In the genomic region with DNA sequence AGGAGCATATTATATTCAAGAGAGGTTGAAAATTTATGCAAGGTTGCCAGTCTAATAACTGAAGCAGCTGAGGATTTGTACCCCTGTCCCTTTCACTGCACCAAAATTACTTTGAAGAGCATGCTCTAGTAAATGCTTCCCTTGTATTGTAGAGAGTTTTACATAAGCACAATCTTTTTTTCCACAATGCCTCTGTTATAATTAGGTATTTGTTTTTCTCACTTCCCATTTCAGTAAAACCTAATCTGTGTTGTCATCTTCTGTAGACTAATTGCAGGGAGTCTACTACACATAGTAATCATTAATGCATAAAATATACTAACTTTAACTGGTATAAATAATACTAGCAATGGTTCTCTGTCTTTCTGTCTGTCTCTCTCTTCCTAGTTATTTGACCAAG, we compare ENCODE assay signal across 9 cellular contexts.
"Had no signal": no experiment of that assay in that cellular context is flagged by ENCODE, and none has a peak within 500 bp of the region (broad histone marks: within the 10 kb centered on the region; RNA-seq: fewer than 3 reads in every experiment).

No MANE protein-coding gene starts in this region.

- H3K4me3 ChIP-seq: GM23248, HAP-1, K562 had no signal

- H3K9ac ChIP-seq: GM23248 had no signal

- H3K36me3 ChIP-seq: HAP-1 had no signal

- H3K9me3 ChIP-seq: HAP-1 had no signal

- ATAC-seq: HCT116, K562 had no signal

- H2AFZ ChIP-seq: GM23248 had no signal

- H3K4me3 Mint-ChIP-seq: HFFc6 had no signal

- H3K27ac ChIP-seq: GM23248 had no signal

- DNase-seq: GM23248, GOT3, HFFc6, IMR-90, KG1 had no signal

- H3K27ac Mint-ChIP-seq: HFFc6 had no signal

- H3K4me1 ChIP-seq: HAP-1 had no signal

- FAIRE-seq: HTR-8/SVneo, K562 had no signal
